In genomic region chr2:159615936-159616733, GRCh38 we compare ENCODE assay signal across 8 cellular contexts. TPM values are rescaled to one million over a fixed set of nuclear protein-coding genes. Genes with fewer than 3 reads are reported as not detected.
DNase-seq lines count a peak whose midpoint lies in the region; ATAC-seq, FAIRE-seq and TF ChIP-seq lines count a peak whose summit lies in the region.

TSS of gene BAZ2B (minus strand) at chr2:159616548. CDS start at chr2:159478719, 137,829 bp downstream.

- intact Hi-C loops in testis (cut with DNase I; ENCODE audit: low total_unique reads), result no loop called here

- H3K9me3 ChIP-seq in CD8-positive, alpha-beta memory T cell (ENCODE audit: low read length), result no peaks in the 10 kb centered on the region
- H3K9me3 ChIP-seq in muscle layer of colon (ENCODE audit: low read length), result no peaks in the 10 kb centered on the region
- H3K9me3 ChIP-seq in testis, result no peaks in the 10 kb centered on the region

- peak within 1 kb of the TSS; percentile 78 to 95 (median 89) for H3K4me3 Mint-ChIP-seq in CD8-positive, alpha-beta memory T cell

- TF ChIP-seq CTCF in fibroblast of pulmonary artery (IDR thresholded peaks at IDR 0.05; ENCODE audit: low read length, missing control alignments) (no peak), testis (IDR thresholded peaks at IDR 0.05) (no peak)

- 1% methylated on average over 33 to 35 of the region's 35 CpGs for WGBS in testis, 2 donors

- peak; percentile 56 for ATAC-seq in HG03280 (IDR thresholded peaks at IDR 0.05; ENCODE audit: unreplicated experiment)

- H3K27ac Mint-ChIP-seq in CD8-positive, alpha-beta memory T cell, result peak within 1 kb of the TSS in 6 of 8 donors; percentile 43 to 84 (median 72)

- no peak for TF ChIP-seq POLR2A in testis (IDR thresholded peaks at IDR 0.05)

- H3K27ac ChIP-seq in CD8-positive, alpha-beta memory T cell (ENCODE audit: low read depth, low read length), result peak within 1 kb of the TSS; percentile 83
- H3K27ac ChIP-seq in muscle layer of colon (ENCODE audit: low read depth, low read length), result peak within 1 kb of the TSS; percentile 96
- peak within 1 kb of the TSS; percentile 99 for H3K27ac ChIP-seq in testis

- H3K9ac ChIP-seq in muscle layer of colon (ENCODE audit: low read length), result peak within 1 kb of the TSS; percentile 99

- H3K36me3 ChIP-seq in CD8-positive, alpha-beta memory T cell (ENCODE audit: insufficient read depth, low read length), result no peaks in the 10 kb centered on the region
- no peaks in the 10 kb centered on the region for H3K36me3 ChIP-seq in muscle layer of colon (ENCODE audit: insufficient read depth, low read length)
- no peaks in the 10 kb centered on the region for H3K36me3 ChIP-seq in testis (ENCODE audit: low read depth, missing control alignments)

- POLR2A ChIA-PET in CD8-positive, alpha-beta memory T cell (lab: Charles Lee), result no interaction called here

- H3K9me3 Mint-ChIP-seq in CD8-positive, alpha-beta memory T cell, result no peaks in the 10 kb centered on the region

- H3K36me3 Mint-ChIP-seq in CD8-positive, alpha-beta memory T cell, result peaks cover 0 to 2% (median 0%) of the 10 kb centered on the region in 3 donors

- H3K27me3 ChIP-seq in CD8-positive, alpha-beta memory T cell (ENCODE audit: insufficient read depth, low read length, poor library complexity, severe bottlenecking), result peaks cover 4% of the 10 kb centered on the region
- H3K27me3 ChIP-seq in muscle layer of colon (ENCODE audit: control insufficient read depth in 1 of 2, insufficient read depth in 2 of 2, low read length in 2 of 2) (no peaks in the 10 kb centered on the region), testis (no peaks in the 10 kb centered on the region)

- no peaks in the 10 kb centered on the region for H3K4me1 ChIP-seq in CD8-positive, alpha-beta memory T cell (ENCODE audit: insufficient read depth, low read length)
- H3K4me1 ChIP-seq in muscle layer of colon (ENCODE audit: insufficient read depth, low read length), result peaks cover 21% of the 10 kb centered on the region
- peaks cover 16% of the 10 kb centered on the region for H3K4me1 ChIP-seq in testis

- peaks cover 7 to 34% of the 10 kb centered on the region in 2 donors for H3K27me3 Mint-ChIP-seq in CD8-positive, alpha-beta memory T cell

- H3K4me1 Mint-ChIP-seq in CD8-positive, alpha-beta memory T cell, result peaks cover 5 to 15% (median 14%) of the 10 kb centered on the region in 3 donors

- peak; percentile 91 for FAIRE-seq in GM19239 (lab: Jason Lieb, UNC)

- peak within 1 kb of the TSS; percentile 14 for H3K4me3 ChIP-seq in CD8-positive, alpha-beta memory T cell (ENCODE audit: low read length)
- peak within 1 kb of the TSS; percentile 76 for H3K4me3 ChIP-seq in fibroblast of pulmonary artery (replicated peaks; ENCODE audit: low read depth, low read length)
- peak within 1 kb of the TSS; percentile 77 to 94 for H3K4me3 ChIP-seq in muscle layer of colon (ENCODE audit: low read depth in 1 of 2, low read length in 2 of 2)
- H3K4me3 ChIP-seq in testis, result peak within 1 kb of the TSS; percentile 78 to 91

- CTCF ChIA-PET in CD8-positive, alpha-beta memory T cell (lab: Charles Lee), result no interaction called here

- peak in 3 of 5 donors; percentile 1 to 22 (median 14) for DNase-seq in CD8-positive, alpha-beta memory T cell
- DNase-seq in GM19239 (ENCODE audit: insufficient read length, low spot score) (peak; percentile 26), NCI-H748 treated with DMSO at 0.1 percent for 48 hours (lab: John Stamatoyannopoulos, UW) (peak; percentile 61), activated gamma-delta T cell treated with Interleukin-2 at 50 U/mL for 16 hours (peak; percentile 20), fibroblast of pulmonary artery (ENCODE audit: low read depth) (peak; percentile 88), testis (peak; percentile 65)

RNA-seq across cellular contexts. Expression of gene BAZ2B, which starts in this region (rescaled TPM):
- total RNA-seq in CD8-positive, alpha-beta memory T cell, result 10 to 100 TPM; 13.3 to 15.7 TPM
- 27.0 TPM for polyA plus RNA-seq in CD8-positive, alpha-beta memory T cell
- total RNA-seq in testis, result 100 to 1,000 TPM; 119 to 132 TPM
- polyA plus RNA-seq in testis (ENCODE audit: insufficient read depth, low read depth, low replicate concordance), result 23.5 TPM

Comparison
In these comparisons a context has a peak if more than half of its experiments do, and no peak if none do; other contexts are left out.
1. Peak in every context shown above with its lines: DNase-seq, ATAC-seq, H3K4me3 ChIP-seq and H3K27ac ChIP-seq.
2. RNA of gene BAZ2B (total RNA-seq): 119 to 132 TPM in testis; 13.3 to 15.7 TPM in CD8-positive, alpha-beta memory T cell; every median in the first group is over 4 times any median in the second.
3. DNase-seq: peak in every context shown above with its lines; median percentile 88 in fibroblast of pulmonary artery; 65 in testis; 61 in NCI-H748 treated with DMSO at 0.1 percent for 48 hours; 26 in GM19239; 20 in activated gamma-delta T cell treated with Interleukin-2 at 50 U/mL for 16 hours; 14 in CD8-positive, alpha-beta memory T cell.
4. H3K4me3 ChIP-seq: peak in every context shown above with its lines; median percentile 86 in muscle layer of colon; 84 in testis; 76 in fibroblast of pulmonary artery; 14 in CD8-positive, alpha-beta memory T cell.